In genomic region chr18:57841568-57841967, GRCh38 we compare ENCODE assay signal across 12 cellular contexts. TPM values are rescaled to one million over a fixed set of nuclear protein-coding genes. Genes with fewer than 3 reads are reported as not detected.
DNase-seq lines count a peak whose midpoint lies in the region; ATAC-seq and TF ChIP-seq lines count a peak whose summit lies in the region.
"Had no signal": no experiment of that assay in that cellular context is flagged by ENCODE, and none has a peak within 500 bp of the region (broad histone marks: within the 10 kb centered on the region; RNA-seq: fewer than 3 reads in every experiment).

No MANE protein-coding gene starts in this region.

- no peak overlapping the region for H2BK120ac ChIP-seq in mesendoderm (ENCODE audit: low read depth, low read length)

- H3K4me2 ChIP-seq in SK-N-SH: no peak overlapping the region
- H3K4me2 ChIP-seq in mesendoderm (ENCODE audit: low read length): no peak overlapping the region

- H3K79me1 ChIP-seq in mesendoderm (ENCODE audit: low read length): no peaks in the 10 kb centered on the region

- no peak overlapping the region for H3K9ac ChIP-seq in SK-N-SH
- H3K9ac ChIP-seq in mesendoderm (ENCODE audit: low read length): no peak overlapping the region

- no peak overlapping the region for H3K56ac ChIP-seq in mesendoderm (ENCODE audit: low read length)

- no peak for TF ChIP-seq EP300 in SK-N-SH (IDR thresholded peaks at IDR 0.05; ENCODE audit: borderline replicate concordance in 1 of 2, low read depth in 1 of 2, low read length in 1 of 2)

- TF ChIP-seq CTCF in SK-N-SH (IDR thresholded peaks at IDR 0.05): no peak

- TF ChIP-seq RAD21 in SK-N-SH (IDR thresholded peaks at IDR 0.05; ENCODE audit: low read length): no peak

- no peaks in the 10 kb centered on the region for H3K9me2 ChIP-seq in SK-N-SH

- H3K79me2 ChIP-seq in SK-N-SH (ENCODE audit: insufficient read depth) (no peaks in the 10 kb centered on the region), mesendoderm (ENCODE audit: control insufficient read depth, insufficient read depth, low read length) (no peaks in the 10 kb centered on the region)

- H2BK15ac ChIP-seq in mesendoderm (replicated peaks; ENCODE audit: low read depth): no peak overlapping the region

- H2AFZ ChIP-seq in SK-N-SH (ENCODE audit: low read depth): no peak overlapping the region

- H2BK5ac ChIP-seq in mesendoderm (ENCODE audit: low read length): no peak overlapping the region

- no peaks in the 10 kb centered on the region for H4K20me1 ChIP-seq in SK-N-SH (ENCODE audit: insufficient read depth)

- H4K8ac ChIP-seq in mesendoderm (ENCODE audit: low read depth, low read length): no peak overlapping the region

- H4K5ac ChIP-seq in mesendoderm (ENCODE audit: low read length): no peak overlapping the region

- H3K36me3 ChIP-seq in SK-N-SH (replicated peaks in 1 of 2; ENCODE audit: control insufficient read depth in 1 of 2, insufficient read depth in 2 of 2, low read length in 1 of 2): no peaks in the 10 kb centered on the region
- H3K36me3 ChIP-seq in mesendoderm (ENCODE audit: control insufficient read depth, insufficient read depth, low read length): no peaks in the 10 kb centered on the region
- H3K36me3 ChIP-seq: esophagus muscularis mucosa had no signal

- H2AK5ac ChIP-seq in mesendoderm (ENCODE audit: low read length): no peak overlapping the region

- H3K27ac ChIP-seq in SK-N-SH (ENCODE audit: low read depth in 2 of 2, low read length in 1 of 2) (no peak overlapping the region), mesendoderm (ENCODE audit: low read depth, low read length) (no peak overlapping the region), caudate nucleus (ENCODE audit: low read depth, low read length) (no peak overlapping the region)
- H3K27ac ChIP-seq: esophagus muscularis mucosa, SK-N-MC had no signal

- no peak overlapping the region for H3K18ac ChIP-seq in mesendoderm (ENCODE audit: low read length)

- peak; percentile 33 for DNase-seq in stimulated activated CD4-positive, alpha-beta T cell treated with anti-CD3 and anti-CD28 coated beads, Interleukin-15, amount 100 ng/mL, for 24 hours
- DNase-seq in stimulated activated CD4-positive, alpha-beta T cell treated with anti-CD3 and anti-CD28 coated beads, Interleukin-2, amount 100 ng/mL, for 48 hours: no peak
- DNase-seq in putamen (ENCODE audit: low spot score) (no peak), SK-N-SH (no peak), mesendoderm (no peak), caudate nucleus (lab: John Stamatoyannopoulos, UW) (no peak)
- DNase-seq: AML-193, GDM1 had no signal

- no peaks in the 10 kb centered on the region for H3K9me3 ChIP-seq in SK-N-SH
- H3K9me3 ChIP-seq: esophagus muscularis mucosa had no signal

- H3K23ac ChIP-seq in mesendoderm (ENCODE audit: low read length): no peak overlapping the region

- POLR2A ChIA-PET in SK-N-SH (lab: Yijun Ruan, JAX): no interaction called here

- CTCF ChIA-PET in SK-N-SH (lab: Yijun Ruan, JAX): no interaction called here

- H3K4me3 ChIP-seq in SK-N-SH (ENCODE audit: low read depth in 2 of 2, low read length in 1 of 2) (no peak overlapping the region), mesendoderm (ENCODE audit: low read length) (no peak overlapping the region)
- H3K4me3 ChIP-seq: esophagus muscularis mucosa, SK-N-MC had no signal

- WGBS in SK-N-SH (ENCODE audit: low lambda C conversion rate): 87% methylated on average over 2 of the region's 2 CpGs
- WGBS in mesendoderm (ENCODE audit: extremely low coverage, insufficient coverage, low lambda C conversion rate): no CpG with 5 or more reads among the region's 2 CpGs

- no peak overlapping the region for H3K4ac ChIP-seq in mesendoderm (ENCODE audit: low read depth, low read length)

- H3K4me1 ChIP-seq in SK-N-SH (ENCODE audit: control insufficient read depth in 1 of 2, insufficient read depth in 2 of 2, low read depth in 1 of 2, low read length in 1 of 2) (peaks cover 0 to 47% of the 10 kb centered on the region in 2 experiments; a peak in 2 of 4 replicates), mesendoderm (ENCODE audit: control insufficient read depth, low read depth, low read length) (no peaks in the 10 kb centered on the region)

- H3K27me3 ChIP-seq in SK-N-SH (ENCODE audit: insufficient read depth): no peaks in the 10 kb centered on the region
- H3K27me3 ChIP-seq in mesendoderm (ENCODE audit: insufficient read depth, low read length, poor library complexity): no peaks in the 10 kb centered on the region
- H3K27me3 ChIP-seq: esophagus muscularis mucosa had no signal

- H3F3A ChIP-seq in SK-N-SH (replicated peaks; ENCODE audit: insufficient read depth): peaks cover 29% of the 10 kb centered on the region

- ATAC-seq in GM21576 (IDR thresholded peaks at IDR 0.05; ENCODE audit: unreplicated experiment) (peak; percentile 50), HG03378 (IDR thresholded peaks at IDR 0.05; ENCODE audit: unreplicated experiment) (peak; percentile 55)

TF ChIP-seq in SK-N-SH, 30 proteins besides CTCF, POLR2A, EP300 and RAD21:
- TF ChIP-seq FOXJ3 (CRISPR knock-in tag; IDR thresholded peaks at IDR 0.05): no peak
- no peak for TF ChIP-seq NRF1 (IDR thresholded peaks at IDR 0.05; ENCODE audit: low read depth, low read length)
- TF ChIP-seq, protein P1, sequence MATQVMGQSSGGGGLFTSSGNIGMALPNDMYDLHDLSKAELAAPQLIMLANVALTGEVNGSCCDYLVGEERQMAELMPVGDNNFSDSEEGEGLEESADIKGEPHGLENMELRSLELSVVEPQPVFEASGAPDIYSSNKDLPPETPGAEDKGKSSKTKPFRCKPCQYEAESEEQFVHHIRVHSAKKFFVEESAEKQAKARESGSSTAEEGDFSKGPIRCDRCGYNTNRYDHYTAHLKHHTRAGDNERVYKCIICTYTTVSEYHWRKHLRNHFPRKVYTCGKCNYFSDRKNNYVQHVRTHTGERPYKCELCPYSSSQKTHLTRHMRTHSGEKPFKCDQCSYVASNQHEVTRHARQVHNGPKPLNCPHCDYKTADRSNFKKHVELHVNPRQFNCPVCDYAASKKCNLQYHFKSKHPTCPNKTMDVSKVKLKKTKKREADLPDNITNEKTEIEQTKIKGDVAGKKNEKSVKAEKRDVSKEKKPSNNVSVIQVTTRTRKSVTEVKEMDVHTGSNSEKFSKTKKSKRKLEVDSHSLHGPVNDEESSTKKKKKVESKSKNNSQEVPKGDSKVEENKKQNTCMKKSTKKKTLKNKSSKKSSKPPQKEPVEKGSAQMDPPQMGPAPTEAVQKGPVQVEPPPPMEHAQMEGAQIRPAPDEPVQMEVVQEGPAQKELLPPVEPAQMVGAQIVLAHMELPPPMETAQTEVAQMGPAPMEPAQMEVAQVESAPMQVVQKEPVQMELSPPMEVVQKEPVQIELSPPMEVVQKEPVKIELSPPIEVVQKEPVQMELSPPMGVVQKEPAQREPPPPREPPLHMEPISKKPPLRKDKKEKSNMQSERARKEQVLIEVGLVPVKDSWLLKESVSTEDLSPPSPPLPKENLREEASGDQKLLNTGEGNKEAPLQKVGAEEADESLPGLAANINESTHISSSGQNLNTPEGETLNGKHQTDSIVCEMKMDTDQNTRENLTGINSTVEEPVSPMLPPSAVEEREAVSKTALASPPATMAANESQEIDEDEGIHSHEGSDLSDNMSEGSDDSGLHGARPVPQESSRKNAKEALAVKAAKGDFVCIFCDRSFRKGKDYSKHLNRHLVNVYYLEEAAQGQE (IDR thresholded peaks at IDR 0.05; ENCODE audit: low read depth, low read length): no peak
- TF ChIP-seq EZH2phosphoT487 (IDR thresholded peaks at IDR 0.05; ENCODE audit: borderline replicate concordance, low read depth): no peak

RNA-seq across cellular contexts. Expression of gene ATP8B1, which starts 38.5 kb away (rescaled TPM):
- 43.8 and 60.4 TPM in 2 replicates for polyA plus RNA-seq in SK-N-SH (2012; rRNA removed)
- polyA plus RNA-seq in SK-N-SH (2012; cell fraction: cytosol; rRNA removed): 52.8 and 56.2 TPM in 2 replicates
- 38.6 and 73.5 TPM in 2 replicates for polyA plus RNA-seq in SK-N-SH (2012; cell fraction: nucleus; rRNA removed)
- 2.4 TPM for polyA plus RNA-seq in mesendoderm (2013, experiment 1 of 2)
- 2.4 TPM for polyA plus RNA-seq in mesendoderm (2013, experiment 2 of 2)
